In genomic region chr2:113068706-113069485, GRCh38 we compare ENCODE assay signal across 30 cellular contexts. TPM values are rescaled to one million over a fixed set of nuclear protein-coding genes. Genes with fewer than 3 reads are reported as not detected.
A peak's percentile ranks its signal among the peaks of the same experiment; 100 is the strongest.
DNase-seq lines count a peak whose midpoint lies in the region; FAIRE-seq and TF ChIP-seq lines count a peak whose summit lies in the region.
"Had no signal": no experiment of that assay in that cellular context is flagged by ENCODE, and none has a peak within 500 bp of the region (broad histone marks: within the 10 kb centered on the region; RNA-seq: fewer than 3 reads in every experiment).

No MANE protein-coding gene starts in this region.

- no peak for TF ChIP-seq POLR2A in esophagus squamous epithelium (IDR thresholded peaks at IDR 0.05)

- H3K4me1 Mint-ChIP-seq in activated CD4-positive, alpha-beta memory T cell treated with anti-CD3 and anti-CD28 coated beads for 36 hours (ENCODE audit: low read depth), result no peaks in the 10 kb centered on the region
- H3K4me1 Mint-ChIP-seq: activated naive CD4-positive, alpha-beta T cell treated with anti-CD3 and anti-CD28 coated beads, Interleukin-2, amount 10 ng/mL, durations not matched to agents 7 days and 5 days had no signal

- 20 to 30% methylated on average over 5 of the region's 5 CpGs for WGBS in esophagus squamous epithelium, 2 donors

- TF ChIP-seq CTCF in RWPE1 (conservative IDR thresholded peaks at IDR 0.05; ENCODE audit: low read depth) (no peak), esophagus squamous epithelium (IDR thresholded peaks at IDR 0.05) (no peak)

- no peak overlapping the region for H3K27ac Mint-ChIP-seq in activated CD4-positive, alpha-beta memory T cell treated with anti-CD3 and anti-CD28 coated beads for 36 hours
- H3K27ac Mint-ChIP-seq: activated naive CD4-positive, alpha-beta T cell treated with anti-CD3 and anti-CD28 coated beads, Interleukin-2, amount 10 ng/mL, durations not matched to agents 7 days and 5 days; stimulated activated naive CD8-positive, alpha-beta T cell treated with anti-CD3 and anti-CD28 coated beads, Interleukin-15, amount 100 ng/mL, for 72 hours had no signal

- peak; percentile 5 for DNase-seq in DMS 273 (lab: John Stamatoyannopoulos, UW; ENCODE audit: unreplicated experiment)
- DNase-seq in DMS 273 treated with DMSO at 0.1 percent for 48 hours (lab: John Stamatoyannopoulos, UW), result no peak
- peak; percentile 62 for DNase-seq in RWPE1 (ENCODE audit: low spot score)
- DNase-seq in esophagus squamous epithelium (lab: John Stamatoyannopoulos, UW), result no peak
- DNase-seq in urothelium cell line (ENCODE audit: low spot score), result peak; percentile 35
- no peak for DNase-seq in activated CD4-positive, alpha-beta memory T cell treated with anti-CD3 and anti-CD28 coated beads for 36 hours
- no peak for DNase-seq in stimulated activated CD4-positive, alpha-beta T cell treated with anti-CD3 and anti-CD28 coated beads, Interleukin-12 subunit alpha, Interleukin-12 subunit beta, amount 100 ng/mL, for 4 hours
- no peak for DNase-seq in HPDE6-E6E7 (ENCODE audit: extremely low spot score)
- DNase-seq: activated naive CD4-positive, alpha-beta T cell treated with anti-CD3 and anti-CD28 coated beads, Interleukin-2, amount 10 ng/mL, durations not matched to agents 7 days and 5 days; activated T-cell treated with anti-CD3 and anti-CD28 coated beads, Interleukin-2, amount 50 U/mL, for 48 hours; aorta; effector CD8-positive, alpha-beta T cell; heart left ventricle; KG1; MV-4-11; NCI-H1930; NCI-H345; stimulated activated CD4-positive, alpha-beta T cell treated with anti-CD3 and anti-CD28 coated beads, Interleukin-4, amount 100 ng/mL, for 4 hours; stimulated activated naive CD8-positive, alpha-beta T cell treated with anti-CD3 and anti-CD28 coated beads, Interleukin-15, amount 100 ng/mL, for 72 hours had no signal

- no peak overlapping the region for H3K4me3 Mint-ChIP-seq in activated CD4-positive, alpha-beta memory T cell treated with anti-CD3 and anti-CD28 coated beads for 36 hours
- H3K4me3 Mint-ChIP-seq: activated naive CD4-positive, alpha-beta T cell treated with anti-CD3 and anti-CD28 coated beads, Interleukin-2, amount 10 ng/mL, durations not matched to agents 7 days and 5 days; stimulated activated naive CD8-positive, alpha-beta T cell treated with anti-CD3 and anti-CD28 coated beads, Interleukin-15, amount 100 ng/mL, for 72 hours had no signal

- POLR2A ChIA-PET in RWPE1 (lab: Yijun Ruan, JAX; ENCODE audit: low non-redundant PET), result no interaction called here
- POLR2A ChIA-PET in activated CD4-positive, alpha-beta memory T cell treated with anti-CD3 and anti-CD28 coated beads for 36 hours (lab: Charles Lee), result no interaction called here

- CTCF ChIA-PET in RWPE1 (lab: Yijun Ruan, JAX), result no interaction called here
- CTCF ChIA-PET in activated CD4-positive, alpha-beta memory T cell treated with anti-CD3 and anti-CD28 coated beads for 36 hours (lab: Charles Lee), result interaction anchor here (1.0 to 1.9 kb wide), 2 partner anchors 11 to 69 kb away, joined by 3 to 7 read pairs; no protein-coding TSS in a partner anchor

- H3K9me3 ChIP-seq in esophagus squamous epithelium, result no peaks in the 10 kb centered on the region
- H3K9me3 ChIP-seq: heart left ventricle had no signal

- H3K36me3 Mint-ChIP-seq in activated CD4-positive, alpha-beta memory T cell treated with anti-CD3 and anti-CD28 coated beads for 36 hours, result no peaks in the 10 kb centered on the region
- H3K36me3 Mint-ChIP-seq: activated naive CD4-positive, alpha-beta T cell treated with anti-CD3 and anti-CD28 coated beads, Interleukin-2, amount 10 ng/mL, durations not matched to agents 7 days and 5 days had no signal

- no peak overlapping the region for H3K4me3 ChIP-seq in esophagus squamous epithelium
- H3K4me3 ChIP-seq: BLaER1 treated with 17β-estradiol and CSF1 and Interleukin-3, amounts not matched to agents 10 nM and 100 nM; heart left ventricle; tibial nerve had no signal

- H3K27me3 Mint-ChIP-seq in activated CD4-positive, alpha-beta memory T cell treated with anti-CD3 and anti-CD28 coated beads for 36 hours, result no peaks in the 10 kb centered on the region
- H3K27me3 Mint-ChIP-seq: stimulated activated naive CD8-positive, alpha-beta T cell treated with anti-CD3 and anti-CD28 coated beads, Interleukin-15, amount 100 ng/mL, for 72 hours had no signal

- no peaks in the 10 kb centered on the region for H3K36me3 ChIP-seq in esophagus squamous epithelium
- H3K36me3 ChIP-seq: BLaER1 treated with 17β-estradiol and CSF1 and Interleukin-3, amounts not matched to agents 10 nM and 100 nM; heart left ventricle; tibial nerve had no signal

- no peak overlapping the region for H3K27ac ChIP-seq in RWPE1
- peak overlapping the region in 3 of 4 donors; percentile 40 to 77 (median 52) for H3K27ac ChIP-seq in esophagus squamous epithelium
- H3K27ac ChIP-seq: BLaER1 treated with 17β-estradiol and CSF1 and Interleukin-3, amounts not matched to agents 10 nM and 100 nM; heart left ventricle; tibial nerve had no signal

- FAIRE-seq in urothelium cell line (lab: Jason Lieb, UNC), result peak; percentile 79
- FAIRE-seq: A204.1, D721Med, G401.6 had no signal

- no peaks in the 10 kb centered on the region for H3K27me3 ChIP-seq in esophagus squamous epithelium
- H3K27me3 ChIP-seq: BLaER1 treated with 17β-estradiol and CSF1 and Interleukin-3, amounts not matched to agents 10 nM and 100 nM; heart left ventricle; tibial nerve had no signal

- H3K4me1 ChIP-seq in esophagus squamous epithelium, result peaks cover 7 to 46% (median 9%) of the 10 kb centered on the region in 3 donors
- H3K4me1 ChIP-seq: BLaER1 treated with 17β-estradiol and CSF1 and Interleukin-3, amounts not matched to agents 10 nM and 100 nM; tibial nerve had no signal

- intact Hi-C loops in esophagus squamous epithelium (cut with DNase I), result no loop called here
- intact Hi-C loops in activated CD4-positive, alpha-beta memory T cell treated with anti-CD3 and anti-CD28 coated beads for 36 hours (cut with micrococcal nuclease), result no loop called here

- no peaks in the 10 kb centered on the region for H3K9me3 Mint-ChIP-seq in activated CD4-positive, alpha-beta memory T cell treated with anti-CD3 and anti-CD28 coated beads for 36 hours
- H3K9me3 Mint-ChIP-seq: activated naive CD4-positive, alpha-beta T cell treated with anti-CD3 and anti-CD28 coated beads, Interleukin-2, amount 10 ng/mL, durations not matched to agents 7 days and 5 days had no signal

RNA-seq across cellular contexts. Expression of gene IL1F10, which starts 1.1 kb away (rescaled TPM):
- under 1 TPM in 1 of 4 donors, not detected in 3; 0.53 TPM for total RNA-seq in esophagus squamous epithelium
- total RNA-seq in activated CD4-positive, alpha-beta memory T cell treated with anti-CD3 and anti-CD28 coated beads for 36 hours, result not detected
- total RNA-seq: activated CD8-positive, alpha-beta memory T cell treated with anti-CD3 and anti-CD28 coated beads for 36 hours; aorta; cerebellum; fibroblast of lung; heart left ventricle; liver; renal cortical epithelial cell; Right ventricle myocardium inferior; tibial nerve had no signal

RNA-seq across cellular contexts. Expression of gene IL36RN, which starts 9.9 kb away (rescaled TPM):
- 10 to 100 TPM in 3 of 4 donors, 1 to 10 TPM in 1; 5.0 to 90.7 (median 28.9) TPM for total RNA-seq in esophagus squamous epithelium
- not detected for total RNA-seq in activated CD4-positive, alpha-beta memory T cell treated with anti-CD3 and anti-CD28 coated beads for 36 hours
- total RNA-seq: activated CD8-positive, alpha-beta memory T cell treated with anti-CD3 and anti-CD28 coated beads for 36 hours; aorta; cerebellum; fibroblast of lung; heart left ventricle; liver; renal cortical epithelial cell; Right ventricle myocardium inferior; tibial nerve had no signal

RNA-seq across cellular contexts. Expression of gene IL36B, which starts 16.2 kb away (rescaled TPM):
- total RNA-seq in esophagus squamous epithelium, result 1 to 10 TPM in 2 of 4 donors, not detected in 2; 1.5 to 1.7 TPM
- total RNA-seq in activated CD4-positive, alpha-beta memory T cell treated with anti-CD3 and anti-CD28 coated beads for 36 hours, result not detected
- total RNA-seq: activated CD8-positive, alpha-beta memory T cell treated with anti-CD3 and anti-CD28 coated beads for 36 hours; aorta; cerebellum; fibroblast of lung; heart left ventricle; liver; renal cortical epithelial cell; Right ventricle myocardium inferior; tibial nerve had no signal

RNA-seq across cellular contexts. Expression of gene IL1RN, which starts 58.5 kb away (rescaled TPM):
- 1,000 to 10,000 TPM in 2 of 4 donors, 100 to 1,000 TPM in 2; 594 to 1,539 (median 978) TPM for total RNA-seq in esophagus squamous epithelium
- total RNA-seq in activated CD4-positive, alpha-beta memory T cell treated with anti-CD3 and anti-CD28 coated beads for 36 hours, result 10 to 100 TPM in 1 of 2 experiments, 1 to 10 TPM in 1; 9.8 to 10.5 TPM
- total RNA-seq: cerebellum, fibroblast of lung, renal cortical epithelial cell had no signal

Comparison
In these comparisons a context has a peak if more than half of its experiments do, and no peak if none do; other contexts are left out.
1. DNase-seq: peak in DMS 273 (single experiment), RWPE1 (single experiment) and urothelium cell line (single experiment); none in DMS 273 treated with DMSO at 0.1 percent for 48 hours (single experiment), esophagus squamous epithelium (single experiment), activated CD4-positive, alpha-beta memory T cell treated with anti-CD3 and anti-CD28 coated beads for 36 hours (single experiment), stimulated activated CD4-positive, alpha-beta T cell treated with anti-CD3 and anti-CD28 coated beads, Interleukin-12 subunit alpha, Interleukin-12 subunit beta, amount 100 ng/mL, for 4 hours (single experiment) and HPDE6-E6E7 (single experiment).
2. RNA of gene IL36RN, which starts 9.9 kb away (total RNA-seq): 5.0 to 90.7 TPM in esophagus squamous epithelium; not detected in activated CD4-positive, alpha-beta memory T cell treated with anti-CD3 and anti-CD28 coated beads for 36 hours; every median in the first group is over 4 times any median in the second.